In the genomic region with DNA sequence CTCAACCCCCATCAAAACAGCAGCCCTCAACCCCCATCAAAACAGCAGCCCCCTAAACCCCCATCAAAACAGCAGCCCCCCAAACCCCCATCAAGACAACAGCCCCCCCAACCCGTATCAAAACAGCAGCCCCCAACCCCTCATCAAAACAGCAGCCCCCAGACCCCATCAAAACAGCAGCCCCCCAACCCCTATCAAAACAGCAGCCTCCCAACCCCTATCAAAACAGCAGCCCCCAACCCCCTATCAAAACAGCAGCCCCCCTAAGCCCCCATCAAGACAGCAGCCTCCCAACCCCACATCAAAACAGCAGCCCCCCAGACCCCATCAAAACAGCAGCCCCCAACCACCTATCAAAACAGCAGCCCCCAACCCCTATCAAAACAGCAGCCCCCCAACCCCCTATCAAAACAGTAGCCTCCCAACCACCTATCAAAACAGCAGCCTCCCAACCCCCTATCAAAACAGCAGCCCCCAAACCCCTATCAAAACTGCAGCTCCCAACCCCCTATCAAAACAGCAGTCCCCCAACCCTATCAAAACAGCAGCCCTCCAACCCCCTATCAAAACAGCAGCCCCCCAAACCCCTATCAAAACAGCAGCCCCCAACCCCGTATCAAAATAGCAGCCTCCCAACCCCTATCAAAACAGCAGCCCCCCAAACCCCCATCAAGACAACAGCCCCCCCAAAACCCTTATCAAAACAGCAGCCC, we compare ENCODE assay signal across 10 cellular contexts. TPM values are rescaled to one million over a fixed set of nuclear protein-coding genes. Genes with fewer than 3 reads are reported as not detected.
DNase-seq lines count a peak whose midpoint lies in the region; ATAC-seq and TF ChIP-seq lines count a peak whose summit lies in the region.
"Had no signal": no experiment of that assay in that cellular context is flagged by ENCODE, and none has a peak within 500 bp of the region (broad histone marks: within the 10 kb centered on the region; RNA-seq: fewer than 3 reads in every experiment).

No MANE protein-coding gene starts in this region.

- no peaks in the 10 kb centered on the region for H3K9me3 Mint-ChIP-seq in CD8-positive, alpha-beta T cell

- H3K27ac Mint-ChIP-seq in CD8-positive, alpha-beta T cell: no peak overlapping the region

- H3K27me3 ChIP-seq in CD8-positive, alpha-beta T cell (ENCODE audit: insufficient read depth, low read length): no peaks in the 10 kb centered on the region
- no peaks in the 10 kb centered on the region for H3K27me3 ChIP-seq in parathyroid adenoma (ENCODE audit: control insufficient read depth, insufficient read depth, low read length)

- no peaks in the 10 kb centered on the region for H3K4me1 Mint-ChIP-seq in CD8-positive, alpha-beta T cell (ENCODE audit: low read depth)

- POLR2A ChIA-PET in CD8-positive, alpha-beta T cell (lab: Charles Lee): no interaction called here

- no peaks in the 10 kb centered on the region for H3K27me3 Mint-ChIP-seq in CD8-positive, alpha-beta T cell (ENCODE audit: low read depth)

- no peak for DNase-seq in CD8-positive, alpha-beta T cell
- DNase-seq in LNCaP clone FGC (ENCODE audit: low read depth): no peak
- DNase-seq in epithelial cell of proximal tubule (ENCODE audit: low read depth): no peak
- DNase-seq in left colon: no peak
- DNase-seq in A172 (ENCODE audit: low spot score): no peak
- DNase-seq in islet precursor cell: no peak
- DNase-seq: OCI-M1 had no signal

- no peaks in the 10 kb centered on the region for H3K79me2 ChIP-seq in parathyroid adenoma

- no peaks in the 10 kb centered on the region for H3K9me3 ChIP-seq in CD8-positive, alpha-beta T cell (ENCODE audit: low read length)
- H3K9me3 ChIP-seq in parathyroid adenoma (ENCODE audit: control insufficient read depth, low read length): no peaks in the 10 kb centered on the region

- no peak overlapping the region for H3K9ac ChIP-seq in parathyroid adenoma

- H2AFZ ChIP-seq in parathyroid adenoma: no peak overlapping the region

- ATAC-seq in CD8-positive, alpha-beta T cell: no peak
- ATAC-seq in GM18858 (IDR thresholded peaks at IDR 0.05; ENCODE audit: unreplicated experiment) (no peak), left colon (no peak)

- peak overlapping the region; percentile 75 for H3K4me2 ChIP-seq in parathyroid adenoma (ENCODE audit: low read length)

- TF ChIP-seq CTCF in CD8-positive, alpha-beta T cell (IDR thresholded peaks at IDR 0.05): no peak
- TF ChIP-seq CTCF in LNCaP clone FGC (IDR thresholded peaks at IDR 0.05; ENCODE audit: control insufficient read depth, extremely low read depth, insufficient read depth) (no peak), epithelial cell of proximal tubule (conservative IDR thresholded peaks at IDR 0.05; ENCODE audit: low read depth, low read length) (no peak), parathyroid adenoma (IDR thresholded peaks at IDR 0.05) (no peak)

- peak overlapping the region; percentile 35 for H3K4me3 Mint-ChIP-seq in CD8-positive, alpha-beta T cell

- H3K4me3 ChIP-seq in CD8-positive, alpha-beta T cell (ENCODE audit: low read depth, low read length): no peak overlapping the region
- H3K4me3 ChIP-seq in LNCaP clone FGC (ENCODE audit: low read depth, low read length): peak overlapping the region; percentile 50
- peak overlapping the region; percentile 46 for H3K4me3 ChIP-seq in epithelial cell of proximal tubule (ENCODE audit: low read depth, low read length)
- H3K4me3 ChIP-seq in parathyroid adenoma (ENCODE audit: low read depth, low read length): peak overlapping the region; percentile 49

- intact Hi-C loops in CD8-positive, alpha-beta T cell (cut with DNase I, micrococcal nuclease): no loop called here
- intact Hi-C loops in left colon (cut with DNase I, micrococcal nuclease): loop anchor here in 1 of 2 donors (10.0 kb wide), 1 partner anchor 93 kb away; the partner anchor contains the start of gene ZDHHC11B

- peaks cover 4% of the 10 kb centered on the region for H3K4me1 ChIP-seq in CD8-positive, alpha-beta T cell (ENCODE audit: insufficient read depth, low read length)
- H3K4me1 ChIP-seq in parathyroid adenoma: peaks cover 3% of the 10 kb centered on the region
- H3K4me1 ChIP-seq: foreskin keratinocyte had no signal

- H3K36me3 ChIP-seq in CD8-positive, alpha-beta T cell (ENCODE audit: insufficient read depth, low read length): no peaks in the 10 kb centered on the region
- H3K36me3 ChIP-seq in parathyroid adenoma (ENCODE audit: control insufficient read depth, insufficient read depth, low read length): no peaks in the 10 kb centered on the region

- CTCF ChIA-PET in CD8-positive, alpha-beta T cell (lab: Charles Lee): no interaction called here

- H3K36me3 Mint-ChIP-seq in CD8-positive, alpha-beta T cell: no peaks in the 10 kb centered on the region

- H3K27ac ChIP-seq in CD8-positive, alpha-beta T cell (ENCODE audit: low read depth, low read length): no peak overlapping the region
- H3K27ac ChIP-seq in parathyroid adenoma: no peak overlapping the region
- H3K27ac ChIP-seq: foreskin keratinocyte had no signal

RNA-seq across cellular contexts. Expression of gene TPPP, which starts 1.2 kb away (rescaled TPM):
- 1 to 10 TPM; 5.1 to 5.4 TPM for total RNA-seq in CD8-positive, alpha-beta T cell
- 0.46 and 1.0 TPM in 2 replicates for total RNA-seq in epithelial cell of proximal tubule
- 1 to 10 TPM; 3.9 to 6.3 TPM for total RNA-seq in left colon
- total RNA-seq in A172 (2014; rRNA removed; shearing (Covaris generic)): 0.05 and 0.36 TPM in 2 replicates
